23 cellular contexts compared by ENCODE assay signal in the genomic region with DNA sequence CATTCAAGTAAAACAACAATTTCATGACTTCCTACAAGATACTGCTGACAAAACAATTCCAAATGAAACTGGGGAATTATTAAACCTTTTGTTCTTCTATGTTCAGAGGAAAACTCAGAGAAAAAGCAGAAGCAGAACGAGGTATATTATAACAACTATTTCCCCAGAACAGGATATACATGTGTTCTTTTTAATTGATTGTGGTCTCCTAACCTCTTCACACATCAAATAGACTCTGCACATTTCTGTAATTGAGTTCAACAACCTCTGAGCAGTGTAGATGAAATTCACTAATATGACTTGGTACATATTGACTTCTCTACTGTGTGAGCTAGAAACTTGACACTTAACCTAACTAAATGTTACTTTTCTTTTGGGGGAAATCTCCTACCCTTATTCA.
"Had no signal": no experiment of that assay in that cellular context is flagged by ENCODE, and none has a peak within 500 bp of the region (broad histone marks: within the 10 kb centered on the region; RNA-seq: fewer than 3 reads in every experiment).

No MANE protein-coding gene starts in this region.

- DNase-seq: IMR-90, MM.1S, NCI-H1092, NCI-H1436, NCI-H187, NCI-H2029, NCI-H2081 treated with DMSO at 0.1 percent for 48 hours, NCI-H2171, NCI-H226, NCI-H446, NCI-H510A, NCI-H69, NCI-H774, OCI-M1, PC-9, Peyer's patch, SHP77 treated with DMSO at 0.1 percent for 48 hours, SJCRH30, T-helper 2 cell had no signal

- H3K9me3 ChIP-seq: Peyer's patch, SJCRH30 had no signal

- H3K27me3 ChIP-seq: Peyer's patch, SJCRH30 had no signal

- H3K4me2 ChIP-seq: PC-9 had no signal

- FAIRE-seq: HepG2, K562 had no signal

- ATAC-seq: HepG2, K562, Right ventricle myocardium inferior, SK-N-SH treated with all-trans-retinoic acid at 6 μM for 48 hours had no signal

- H3K36me3 ChIP-seq: Peyer's patch, SJCRH30 had no signal

- H3K4me3 ChIP-seq: K562, PC-9, Peyer's patch, SJCRH30 had no signal

- H2AFZ ChIP-seq: PC-9 had no signal

- H3K4me1 ChIP-seq: Peyer's patch, SJCRH30 had no signal
